Comparison of ENCODE assay signal across 8 cellular contexts in the genomic region with DNA sequence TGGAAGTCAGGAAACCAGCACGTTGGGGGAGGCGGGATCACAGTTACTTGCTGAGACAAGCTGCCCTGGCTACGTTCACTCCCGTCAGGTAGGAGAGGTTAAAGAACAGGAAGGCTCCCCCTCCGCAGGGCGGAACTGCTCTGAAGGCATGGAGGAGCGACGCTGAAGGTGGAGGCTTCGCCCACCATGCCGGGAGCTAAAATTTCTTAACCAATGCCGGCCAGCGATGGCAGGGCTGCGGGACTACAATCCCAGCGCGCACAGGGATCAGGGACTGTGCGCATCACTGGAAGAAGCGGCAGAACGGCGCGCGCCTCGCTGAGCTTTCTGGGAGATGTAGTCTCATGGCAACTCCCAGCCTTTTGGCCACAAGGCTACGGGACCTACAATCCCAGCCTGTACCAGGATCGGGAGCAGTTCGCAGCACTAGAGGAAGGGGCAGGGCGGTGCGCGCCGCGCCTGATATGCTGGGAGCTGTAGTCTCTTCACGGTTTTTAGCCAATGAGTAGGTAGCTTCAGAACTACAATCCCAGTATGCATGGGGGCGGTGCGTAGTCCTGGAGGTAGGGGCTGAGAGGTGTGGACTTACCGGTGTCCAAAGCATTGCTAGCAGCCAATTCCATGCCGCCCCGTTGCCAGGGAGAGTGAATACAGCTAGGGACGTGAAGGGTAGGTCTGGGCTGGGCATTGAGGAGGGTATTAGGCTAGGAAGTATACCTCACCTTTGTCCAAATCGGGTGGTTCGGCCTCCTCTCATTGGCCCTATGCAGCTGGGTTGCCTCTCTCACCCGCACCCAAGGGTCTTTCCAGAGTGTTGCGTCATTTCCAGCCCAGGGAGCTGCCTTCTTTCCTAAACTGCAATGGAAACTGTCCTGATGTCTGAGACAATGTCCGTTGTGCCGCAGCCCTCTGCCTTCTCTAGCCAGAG. TPM values are rescaled to one million over a fixed set of nuclear protein-coding genes. Genes with fewer than 3 reads are reported as not detected.
DNase-seq lines count a peak whose midpoint lies in the region; ATAC-seq and TF ChIP-seq lines count a peak whose summit lies in the region.

No MANE protein-coding gene starts in this region.

- 0 to 2% (median 1%) methylated on average over 13 to 43 of the region's 43 CpGs for WGBS in adrenal gland, 4 donors
- WGBS in heart left ventricle, 4 donors: 0 to 1% (median 1%) methylated on average over 16 to 43 of the region's 43 CpGs

- peak overlapping the region; percentile 90 for H3K4me2 ChIP-seq in parathyroid adenoma (ENCODE audit: low read length)

- H3K79me2 ChIP-seq in parathyroid adenoma: no peaks in the 10 kb centered on the region

- H3K9ac ChIP-seq in parathyroid adenoma: peak overlapping the region; percentile 69

- H3K36me3 ChIP-seq in adrenal gland (replicated peaks in 1 of 2) (no peaks in the 10 kb centered on the region), heart left ventricle (no peaks in the 10 kb centered on the region), parathyroid adenoma (ENCODE audit: control insufficient read depth, insufficient read depth, low read length) (no peaks in the 10 kb centered on the region), tibial artery (no peaks in the 10 kb centered on the region)

- H3K27ac ChIP-seq in adrenal gland (peak overlapping the region in 2 of 5 donors; percentile 66 to 69), heart left ventricle (peak overlapping the region; percentile 57 to 85 (median 73)), parathyroid adenoma (peak overlapping the region; percentile 94), tibial artery (peak overlapping the region; percentile 67 to 68)

- peak in 2 of 6 experiments; percentile 22 to 32 for TF ChIP-seq CTCF in adrenal gland (IDR thresholded peaks at IDR 0.05)
- TF ChIP-seq CTCF in heart left ventricle (IDR thresholded peaks at IDR 0.05): peak in 3 of 12 donors; percentile 5 to 35 (median 14)
- TF ChIP-seq CTCF in parathyroid adenoma (IDR thresholded peaks at IDR 0.05): peak; percentile 36
- TF ChIP-seq CTCF in tibial artery (IDR thresholded peaks at IDR 0.05): peak in 1 of 2 experiments; percentile 22

- peak overlapping the region in 3 of 4 donors; percentile 64 to 80 (median 74) for H3K4me3 ChIP-seq in adrenal gland
- H3K4me3 ChIP-seq in heart left ventricle: peak overlapping the region; percentile 48 to 99 (median 74)
- H3K4me3 ChIP-seq in parathyroid adenoma (ENCODE audit: low read depth, low read length): peak overlapping the region; percentile 92
- peak overlapping the region; percentile 62 to 83 for H3K4me3 ChIP-seq in tibial artery

- no peaks in the 10 kb centered on the region for H3K4me1 ChIP-seq in adrenal gland (replicated peaks in 1 of 2)
- peaks cover 0 to 10% (median 2%) of the 10 kb centered on the region in 12 donors for H3K4me1 ChIP-seq in heart left ventricle
- H3K4me1 ChIP-seq in parathyroid adenoma: peaks cover 5% of the 10 kb centered on the region
- H3K4me1 ChIP-seq in tibial artery: peaks cover 0 to 5% (median 1%) of the 10 kb centered on the region in 4 donors

- TF ChIP-seq POLR2A in adrenal gland (IDR thresholded peaks at IDR 0.05) (peak; percentile 22 to 61), heart left ventricle (IDR thresholded peaks at IDR 0.05) (peak in 1 of 2 donors; percentile 59)

- peak overlapping the region; percentile 81 for H2AFZ ChIP-seq in parathyroid adenoma

- H3K27me3 ChIP-seq in adrenal gland (no peaks in the 10 kb centered on the region), heart left ventricle (no peaks in the 10 kb centered on the region), parathyroid adenoma (ENCODE audit: control insufficient read depth, insufficient read depth, low read length) (no peaks in the 10 kb centered on the region), tibial artery (no peaks in the 10 kb centered on the region)

- DNase-seq in COR-L47 (lab: John Stamatoyannopoulos, UW): peak; percentile 85
- DNase-seq in KG1 (lab: John Stamatoyannopoulos, UW): peak; percentile 89
- peak; percentile 89 to 98 (median 94) for DNase-seq in adrenal gland
- DNase-seq in heart left ventricle: peak; percentile 94 to 98 (median 95)
- DNase-seq in tibial artery: peak; percentile 98

- no peaks in the 10 kb centered on the region for H3K9me3 ChIP-seq in adrenal gland (replicated peaks in 1 of 3)
- H3K9me3 ChIP-seq in heart left ventricle: no peaks in the 10 kb centered on the region
- H3K9me3 ChIP-seq in parathyroid adenoma (ENCODE audit: control insufficient read depth, low read length): no peaks in the 10 kb centered on the region
- no peaks in the 10 kb centered on the region for H3K9me3 ChIP-seq in tibial artery

- ATAC-seq in GM21515 (IDR thresholded peaks at IDR 0.05; ENCODE audit: unreplicated experiment) (peak; percentile 87), SK-N-SH treated with all-trans-retinoic acid at 6 μM for 48 hours (peak; percentile 100), heart left ventricle (peak; percentile 99 to 100 (median 100))

- intact Hi-C loops in adrenal gland (cut with DNase I): no loop called here
- intact Hi-C loops in heart left ventricle (cut with DNase I): loop anchor here in 2 of 10 donors (5.0 to 10.0 kb wide), 2 partner anchors 115 to 183 kb away; a partner anchor contains a TSS
- intact Hi-C loops in tibial artery (cut with DNase I; ENCODE audit: low total_unique reads): no loop called here

TF ChIP-seq in SK-N-SH treated with all-trans-retinoic acid at 6 μM for 48 hours, 23 proteins besides CTCF, POLR2A, EP300 and RAD21 (continues in another document):
- TF ChIP-seq OSR1 (CRISPR knock-in tag; IDR thresholded peaks at IDR 0.05): no peak
- no peak for TF ChIP-seq ZFP3 (CRISPR knock-in tag; IDR thresholded peaks at IDR 0.05)
- no peak for TF ChIP-seq TCF4 (CRISPR knock-in tag; IDR thresholded peaks at IDR 0.05; ENCODE audit: borderline replicate concordance)
- no peak for TF ChIP-seq GLIS3 (CRISPR knock-in tag; IDR thresholded peaks at IDR 0.05)
- no peak for TF ChIP-seq CSDC2 (CRISPR knock-in tag; IDR thresholded peaks at IDR 0.05)
- TF ChIP-seq, protein P1, sequence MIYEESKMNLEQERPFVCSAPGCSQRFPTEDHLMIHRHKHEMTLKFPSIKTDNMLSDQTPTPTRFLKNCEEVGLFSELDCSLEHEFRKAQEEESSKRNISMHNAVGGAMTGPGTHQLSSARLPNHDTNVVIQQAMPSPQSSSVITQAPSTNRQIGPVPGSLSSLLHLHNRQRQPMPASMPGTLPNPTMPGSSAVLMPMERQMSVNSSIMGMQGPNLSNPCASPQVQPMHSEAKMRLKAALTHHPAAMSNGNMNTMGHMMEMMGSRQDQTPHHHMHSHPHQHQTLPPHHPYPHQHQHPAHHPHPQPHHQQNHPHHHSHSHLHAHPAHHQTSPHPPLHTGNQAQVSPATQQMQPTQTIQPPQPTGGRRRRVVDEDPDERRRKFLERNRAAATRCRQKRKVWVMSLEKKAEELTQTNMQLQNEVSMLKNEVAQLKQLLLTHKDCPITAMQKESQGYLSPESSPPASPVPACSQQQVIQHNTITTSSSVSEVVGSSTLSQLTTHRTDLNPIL (CRISPR knock-in tag; IDR thresholded peaks at IDR 0.05; ENCODE audit: low read depth): no peak
- no peak for TF ChIP-seq BACH2 (CRISPR knock-in tag; IDR thresholded peaks at IDR 0.05; ENCODE audit: borderline replicate concordance)
- TF ChIP-seq RARB (CRISPR knock-in tag; IDR thresholded peaks at IDR 0.05): no peak
- TF ChIP-seq, protein P2, sequence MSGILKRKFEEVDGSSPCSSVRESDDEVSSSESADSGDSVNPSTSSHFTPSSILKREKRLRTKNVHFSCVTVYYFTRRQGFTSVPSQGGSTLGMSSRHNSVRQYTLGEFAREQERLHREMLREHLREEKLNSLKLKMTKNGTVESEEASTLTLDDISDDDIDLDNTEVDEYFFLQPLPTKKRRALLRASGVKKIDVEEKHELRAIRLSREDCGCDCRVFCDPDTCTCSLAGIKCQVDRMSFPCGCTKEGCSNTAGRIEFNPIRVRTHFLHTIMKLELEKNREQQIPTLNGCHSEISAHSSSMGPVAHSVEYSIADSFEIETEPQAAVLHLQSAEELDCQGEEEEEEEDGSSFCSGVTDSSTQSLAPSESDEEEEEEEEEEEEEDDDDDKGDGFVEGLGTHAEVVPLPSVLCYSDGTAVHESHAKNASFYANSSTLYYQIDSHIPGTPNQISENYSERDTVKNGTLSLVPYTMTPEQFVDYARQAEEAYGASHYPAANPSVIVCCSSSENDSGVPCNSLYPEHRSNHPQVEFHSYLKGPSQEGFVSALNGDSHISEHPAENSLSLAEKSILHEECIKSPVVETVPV (CRISPR knock-in tag; IDR thresholded peaks at IDR 0.05): no peak
- TF ChIP-seq SNAI2 (CRISPR knock-in tag; IDR thresholded peaks at IDR 0.05): no peak
- TF ChIP-seq, protein P3, sequence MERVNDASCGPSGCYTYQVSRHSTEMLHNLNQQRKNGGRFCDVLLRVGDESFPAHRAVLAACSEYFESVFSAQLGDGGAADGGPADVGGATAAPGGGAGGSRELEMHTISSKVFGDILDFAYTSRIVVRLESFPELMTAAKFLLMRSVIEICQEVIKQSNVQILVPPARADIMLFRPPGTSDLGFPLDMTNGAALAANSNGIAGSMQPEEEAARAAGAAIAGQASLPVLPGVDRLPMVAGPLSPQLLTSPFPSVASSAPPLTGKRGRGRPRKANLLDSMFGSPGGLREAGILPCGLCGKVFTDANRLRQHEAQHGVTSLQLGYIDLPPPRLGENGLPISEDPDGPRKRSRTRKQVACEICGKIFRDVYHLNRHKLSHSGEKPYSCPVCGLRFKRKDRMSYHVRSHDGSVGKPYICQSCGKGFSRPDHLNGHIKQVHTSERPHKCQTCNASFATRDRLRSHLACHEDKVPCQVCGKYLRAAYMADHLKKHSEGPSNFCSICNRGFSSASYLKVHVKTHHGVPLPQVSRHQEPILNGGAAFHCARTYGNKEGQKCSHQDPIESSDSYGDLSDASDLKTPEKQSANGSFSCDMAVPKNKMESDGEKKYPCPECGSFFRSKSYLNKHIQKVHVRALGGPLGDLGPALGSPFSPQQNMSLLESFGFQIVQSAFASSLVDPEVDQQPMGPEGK (CRISPR knock-in tag; IDR thresholded peaks at IDR 0.05; ENCODE audit: borderline replicate concordance): no peak
- no peak for TF ChIP-seq ZNF70 (CRISPR knock-in tag; IDR thresholded peaks at IDR 0.05)
- TF ChIP-seq ARNTL (CRISPR knock-in tag; IDR thresholded peaks at IDR 0.05; ENCODE audit: borderline replicate concordance, low read depth): no peak

RNA-seq across cellular contexts. Expression of a gene that starts 12.8 kb away (rescaled TPM):
- 1 to 10 TPM in 6 of 8 donors, under 1 TPM in 2; 0.14 to 4.8 (median 3.2) TPM for total RNA-seq in adrenal gland
- 10 to 100 TPM in 2 of 3 donors, 1 to 10 TPM in 1; 4.6 to 36.0 (median 11.8) TPM for polyA plus RNA-seq in adrenal gland
- 1 to 10 TPM; 3.3 to 6.8 (median 5.5) TPM for total RNA-seq in heart left ventricle
- 10 to 100 TPM in 1 of 2 donors, 1 to 10 TPM in 1; 3.8 to 10.2 TPM for polyA plus RNA-seq in heart left ventricle

RNA-seq across cellular contexts. Expression of a gene that starts 25.7 kb away (rescaled TPM):
- total RNA-seq in adrenal gland (1 to 10 TPM in 4 of 8 donors, under 1 TPM in 4; 0.26 to 3.0 (median 1.0) TPM), heart left ventricle (1 to 10 TPM in 3 of 9 donors, under 1 TPM in 6; 0.25 to 2.6 (median 0.54) TPM)
- polyA plus RNA-seq in adrenal gland (1 to 10 TPM in 2 of 3 donors, under 1 TPM in 1; 0.81 to 3.1 (median 1.8) TPM), heart left ventricle (under 1 TPM; 0.57 to 0.99 TPM)
